In the genomic region with DNA sequence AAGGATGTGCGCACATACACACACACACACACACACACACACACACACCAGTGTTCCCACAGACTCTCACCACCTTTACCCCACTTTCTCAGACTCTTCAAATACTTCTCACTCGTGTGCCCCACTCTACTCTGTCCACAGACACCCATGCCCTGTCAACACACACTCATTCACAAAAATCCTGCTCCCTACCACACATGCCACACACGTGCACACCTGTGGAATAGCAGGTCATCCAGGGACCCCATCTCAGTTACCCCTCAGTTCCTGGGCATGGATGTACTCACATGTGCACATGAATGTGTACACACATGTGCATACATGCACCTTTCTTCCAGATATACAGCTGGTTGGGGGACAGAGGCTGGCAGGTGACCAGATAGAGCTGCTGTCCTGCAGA, we compare ENCODE assay signal across 24 cellular contexts.
"Had no signal": no experiment of that assay in that cellular context is flagged by ENCODE, and none has a peak within 500 bp of the region (broad histone marks: within the 10 kb centered on the region; RNA-seq: fewer than 3 reads in every experiment).

No MANE protein-coding gene starts in this region.

- H3K9me3 Mint-ChIP-seq: natural killer cell; neural crest cell; stimulated activated memory B cell treated with anti-CD40 and anti-IgM and Interleukin-4, amounts not matched to agents 10 μg/mL and 1 μg/mL and 100 μg/mL, for 72 hours; stimulated activated naive CD8-positive, alpha-beta T cell treated with anti-CD3 and anti-CD28 coated beads, Interleukin-15, Interleukin-2, amounts not matched to agents 100 ng/mL and 50 ng/mL, for 24 hours had no signal

- H3K79me2 ChIP-seq: parathyroid adenoma had no signal

- H3K4me3 ChIP-seq: heart right ventricle, lower lobe of right lung, smooth muscle cell, suprapubic skin, transverse colon had no signal

- H3K4me1 ChIP-seq: lower lobe of right lung, parathyroid adenoma, transverse colon had no signal

- H3K9me3 ChIP-seq: esophagus squamous epithelium, heart right ventricle, lower lobe of right lung, suprapubic skin, transverse colon had no signal

- H3K9ac ChIP-seq: parathyroid adenoma had no signal

- H3K4me2 ChIP-seq: smooth muscle cell had no signal

- H3K4me1 Mint-ChIP-seq: immature natural killer cell; natural killer cell; stimulated activated memory B cell treated with anti-CD40 and anti-IgM and Interleukin-4, amounts not matched to agents 10 μg/mL and 1 μg/mL and 100 μg/mL, for 72 hours had no signal

- DNase-seq: dermis blood vessel endothelial cell; effector memory CD4-positive, alpha-beta T cell; esophagus squamous epithelium; foreskin melanocyte; glutamatergic neuron; hippocampal formation; immature natural killer cell; islet precursor cell; kidney glomerular epithelial cell; left colon; left ventricle myocardium superior; lower lobe of right lung; natural killer cell; stimulated activated CD4-positive, alpha-beta T cell treated with anti-CD3 and anti-CD28 coated beads, Interleukin-4, amount 100 ng/mL, for 4 hours; transverse colon had no signal

- H3K27ac Mint-ChIP-seq: immature natural killer cell; natural killer cell; progenitor cell of endocrine pancreas; stimulated activated memory B cell treated with anti-CD40 and anti-IgM and Interleukin-4, amounts not matched to agents 10 μg/mL and 1 μg/mL and 100 μg/mL, for 72 hours; stimulated activated naive CD8-positive, alpha-beta T cell treated with anti-CD3 and anti-CD28 coated beads, Interleukin-15, Interleukin-2, amounts not matched to agents 100 ng/mL and 50 ng/mL, for 24 hours had no signal

- H3K27me3 ChIP-seq: transverse colon had no signal

- H3K4me3 Mint-ChIP-seq: immature natural killer cell; natural killer cell; neural crest cell; stimulated activated memory B cell treated with anti-CD40 and anti-IgM and Interleukin-4, amounts not matched to agents 10 μg/mL and 1 μg/mL and 100 μg/mL, for 72 hours; stimulated activated naive CD8-positive, alpha-beta T cell treated with anti-CD3 and anti-CD28 coated beads, Interleukin-15, Interleukin-2, amounts not matched to agents 100 ng/mL and 50 ng/mL, for 24 hours had no signal

- H3K36me3 ChIP-seq: esophagus squamous epithelium, heart right ventricle, lower lobe of right lung, suprapubic skin, transverse colon had no signal

- ATAC-seq: left colon; natural killer cell; stimulated activated memory B cell treated with anti-CD40 and anti-IgM and Interleukin-4, amounts not matched to agents 10 μg/mL and 1 μg/mL and 100 μg/mL, for 72 hours had no signal

- H3K36me3 Mint-ChIP-seq: immature natural killer cell; natural killer cell; stimulated activated memory B cell treated with anti-CD40 and anti-IgM and Interleukin-4, amounts not matched to agents 10 μg/mL and 1 μg/mL and 100 μg/mL, for 72 hours had no signal

- H2AFZ ChIP-seq: parathyroid adenoma had no signal

- H3K27ac ChIP-seq: coronary artery, esophagus squamous epithelium, heart right ventricle, lower lobe of right lung, parathyroid adenoma, suprapubic skin, transverse colon had no signal
